ENCODE assay signal across 9 cellular contexts in the genomic region with DNA sequence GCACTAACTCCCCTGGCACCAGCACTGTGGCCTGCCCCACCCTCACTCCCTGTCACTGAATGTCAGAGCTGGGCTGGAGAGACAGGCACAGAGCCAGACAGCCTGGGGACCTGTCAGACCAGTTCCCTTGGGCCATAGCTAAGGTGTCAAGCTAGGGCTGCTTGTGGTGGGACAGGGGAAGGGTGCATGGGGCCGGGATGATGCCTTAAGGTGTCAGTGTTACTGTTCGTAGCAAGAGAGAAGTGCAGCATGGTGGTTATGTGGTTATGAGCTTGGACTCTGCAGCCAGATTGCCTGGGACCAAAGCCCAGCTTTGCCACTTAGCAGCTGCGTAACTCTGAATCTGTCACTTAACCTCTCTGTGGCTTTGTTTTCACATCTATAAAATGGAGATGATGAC. TPM values are rescaled to one million over a fixed set of nuclear protein-coding genes. Genes with fewer than 3 reads are reported as not detected.
DNase-seq lines count a peak whose midpoint lies in the region; ATAC-seq and TF ChIP-seq lines count a peak whose summit lies in the region.
"Had no signal": no experiment of that assay in that cellular context is flagged by ENCODE, and none has a peak within 500 bp of the region (broad histone marks: within the 10 kb centered on the region; RNA-seq: fewer than 3 reads in every experiment).

No MANE protein-coding gene starts in this region.

- intact Hi-C loops in activated CD4-positive, alpha-beta memory T cell treated with anti-CD3 and anti-CD28 coated beads for 36 hours (cut with micrococcal nuclease): loop anchor here (2.0 to 5.0 kb wide), 2 partner anchors 48 to 82 kb away; partner anchors contain the start of gene RPAP3

- H3K27me3 ChIP-seq in mucosa of rectum (ENCODE audit: control insufficient read depth in 2 of 2, insufficient read depth in 2 of 2, low read length in 2 of 2): no peaks in the 10 kb centered on the region

- no peaks in the 10 kb centered on the region for H3K9me3 ChIP-seq in mucosa of rectum (ENCODE audit: control insufficient read depth in 2 of 2, low read length in 2 of 2)

- CTCF ChIA-PET in activated CD4-positive, alpha-beta memory T cell treated with anti-CD3 and anti-CD28 coated beads for 36 hours (lab: Charles Lee): interaction anchor here (0.6 to 14.4 kb wide), 17 partner anchors 12 to 722 kb away, joined by 3 to 361 read pairs (median 5); partner anchors contain the start of genes SLC48A1 and TMEM106C

- H3K36me3 Mint-ChIP-seq in activated CD4-positive, alpha-beta memory T cell treated with anti-CD3 and anti-CD28 coated beads for 36 hours: no peaks in the 10 kb centered on the region

- peak overlapping the region; percentile 53 for H3K27ac Mint-ChIP-seq in activated CD4-positive, alpha-beta memory T cell treated with anti-CD3 and anti-CD28 coated beads for 36 hours

- peak overlapping the region; percentile 24 to 30 for H3K9ac ChIP-seq in mucosa of rectum (ENCODE audit: low read depth in 1 of 2, low read length in 2 of 2)

- TF ChIP-seq CTCF in GM12864 (IDR thresholded peaks at IDR 0.05; ENCODE audit: low read depth, low read length, missing control alignments): no peak

- peaks cover 45% of the 10 kb centered on the region for H3K4me1 Mint-ChIP-seq in activated CD4-positive, alpha-beta memory T cell treated with anti-CD3 and anti-CD28 coated beads for 36 hours (ENCODE audit: low read depth)

- no peak for DNase-seq in GM12864 (ENCODE audit: low read depth)
- DNase-seq in activated CD4-positive, alpha-beta memory T cell treated with anti-CD3 and anti-CD28 coated beads for 36 hours: peak; percentile 34
- no peak for DNase-seq in DMS 273 (lab: John Stamatoyannopoulos, UW; ENCODE audit: unreplicated experiment)
- no peak for DNase-seq in NCI-H82 treated with DMSO at 0.1 percent for 48 hours (lab: John Stamatoyannopoulos, UW; ENCODE audit: unreplicated experiment)
- no peak for DNase-seq in activated CD4-positive, alpha-beta T cell treated with anti-CD3 and anti-CD28 coated beads, Interleukin-2, amount 50 U/mL, for 4 hours
- DNase-seq: effector CD4-positive, alpha-beta T cell had no signal

- peak overlapping the region; percentile 41; the same call in 1 of the 2 replicates for H3K4me3 ChIP-seq in GM12864 (ENCODE audit: low read depth, low read length)
- H3K4me3 ChIP-seq in mucosa of rectum (ENCODE audit: low read length in 2 of 2): peak overlapping the region; percentile 40 to 50

- ATAC-seq in HG02571 (IDR thresholded peaks at IDR 0.05; ENCODE audit: unreplicated experiment): peak; percentile 24
- no peak for ATAC-seq in GM21825 (IDR thresholded peaks at IDR 0.05; ENCODE audit: unreplicated experiment)

- no peaks in the 10 kb centered on the region for H3K36me3 ChIP-seq in mucosa of rectum (ENCODE audit: control insufficient read depth in 2 of 2, insufficient read depth in 2 of 2, low read length in 2 of 2)

- H3K4me1 ChIP-seq in mucosa of rectum (ENCODE audit: control insufficient read depth in 2 of 2, insufficient read depth in 2 of 2, low read length in 2 of 2): peaks cover 52 to 56% of the 10 kb centered on the region in 2 donors

- peak overlapping the region; percentile 82 to 85 for H3K27ac ChIP-seq in mucosa of rectum (ENCODE audit: low read depth in 2 of 2, low read length in 2 of 2)

- H3K4me3 Mint-ChIP-seq in activated CD4-positive, alpha-beta memory T cell treated with anti-CD3 and anti-CD28 coated beads for 36 hours: no peak overlapping the region

- H3K27me3 Mint-ChIP-seq in activated CD4-positive, alpha-beta memory T cell treated with anti-CD3 and anti-CD28 coated beads for 36 hours: no peaks in the 10 kb centered on the region

- H3K9me3 Mint-ChIP-seq in activated CD4-positive, alpha-beta memory T cell treated with anti-CD3 and anti-CD28 coated beads for 36 hours: no peaks in the 10 kb centered on the region

- POLR2A ChIA-PET in activated CD4-positive, alpha-beta memory T cell treated with anti-CD3 and anti-CD28 coated beads for 36 hours (lab: Charles Lee): interaction anchor here (0.8 to 2.5 kb wide), 6 partner anchors 11 to 78 kb away, joined by 3 to 16 read pairs (median 7); no protein-coding TSS in a partner anchor

RNA-seq across cellular contexts. Expression of gene RAPGEF3, which starts 3.8 kb away (rescaled TPM):
- 1 to 10 TPM; 2.1 to 2.5 TPM for total RNA-seq in activated CD4-positive, alpha-beta memory T cell treated with anti-CD3 and anti-CD28 coated beads for 36 hours

RNA-seq across cellular contexts. Expression of gene SLC48A1, which starts 18.2 kb away (rescaled TPM):
- total RNA-seq in activated CD4-positive, alpha-beta memory T cell treated with anti-CD3 and anti-CD28 coated beads for 36 hours: 10 to 100 TPM; 13.7 to 16.2 TPM

RNA-seq across cellular contexts. Expression of gene ENDOU, which starts 29.6 kb away (rescaled TPM):
- not detected for total RNA-seq in activated CD4-positive, alpha-beta memory T cell treated with anti-CD3 and anti-CD28 coated beads for 36 hours

RNA-seq across cellular contexts. Expression of gene RPAP3, which starts 49.1 kb away (rescaled TPM):
- 10 to 100 TPM; 49.4 to 50.2 TPM for total RNA-seq in activated CD4-positive, alpha-beta memory T cell treated with anti-CD3 and anti-CD28 coated beads for 36 hours
